Comparison of ENCODE assay signal across 8 cellular contexts in genomic region chr22:30326704-30327362, GRCh38. TPM values are rescaled to one million over a fixed set of nuclear protein-coding genes. Genes with fewer than 3 reads are reported as not detected.
A peak's percentile ranks its signal among the peaks of the same experiment; 100 is the strongest.
DNase-seq lines count a peak whose midpoint lies in the region; ATAC-seq and TF ChIP-seq lines count a peak whose summit lies in the region.

TBC1D10A (minus strand) TSS chr22:30326941; CDS start chr22:30326881, 60 bp downstream.

- ATAC-seq in GM18868 (IDR thresholded peaks at IDR 0.05; ENCODE audit: unreplicated experiment) (peak; percentile 91), HG03103 (IDR thresholded peaks at IDR 0.05; ENCODE audit: low read depth, unreplicated experiment) (peak; percentile 81)

- H3K27me3 ChIP-seq in A673 (replicated peaks; ENCODE audit: insufficient read depth, low read depth, low read length, poor library complexity), result no peaks in the 10 kb centered on the region
- H3K27me3 ChIP-seq in iPS-18a (ENCODE audit: control insufficient read depth, insufficient read depth, low read length), result no peaks in the 10 kb centered on the region
- H3K27me3 ChIP-seq in skeletal muscle satellite cell (ENCODE audit: control insufficient read depth, insufficient read depth, low read length), result no peaks in the 10 kb centered on the region

- H3K9me3 ChIP-seq in A673 (ENCODE audit: low read depth, low read length, poor library complexity, severe bottlenecking), result no peaks in the 10 kb centered on the region
- H3K9me3 ChIP-seq in iPS-18a (ENCODE audit: control insufficient read depth, low read depth, low read length), result no peaks in the 10 kb centered on the region
- no peaks in the 10 kb centered on the region for H3K9me3 ChIP-seq in skeletal muscle satellite cell (replicated peaks; ENCODE audit: low read length)

- DNase-seq in A673 (ENCODE audit: low spot score), result peak; percentile 95
- peak; percentile 96 for DNase-seq in NCI-H2171 (lab: John Stamatoyannopoulos, UW)
- peak; percentile 84 to 95 for DNase-seq in T47D (ENCODE audit: low read depth in 1 of 2, low spot score in 1 of 2)

- POLR2A ChIA-PET in A673 (lab: Charles Lee; ENCODE audit: low non-redundant PET), result interaction anchor here (0.6 kb wide), 1 partner anchor 548 kb away, joined by 5 read pairs; no protein-coding TSS in a partner anchor

- no TSS peak for BruUV-seq in A673 (replicated peaks; lab: Mats Ljungman, UMichigan)

- H3K27ac ChIP-seq in A673 (ENCODE audit: low read depth, low read length, poor library complexity, severe bottlenecking) (peak within 1 kb of the TSS; percentile 80), VCaP (peak within 1 kb of the TSS; percentile 81), iPS-18a (ENCODE audit: low read length) (no peak within 1 kb of the TSS)

- intact Hi-C loops in A673 (cut with micrococcal nuclease; ENCODE audit: unreplicated experiment), result no loop called here

- TF ChIP-seq CTCF in A673 (conservative IDR thresholded peaks at IDR 0.05; ENCODE audit: low read depth, low read length), result no peak
- no peak for TF ChIP-seq CTCF in VCaP (conservative IDR thresholded peaks at IDR 0.05)

- peak within 1 kb of the TSS; percentile 88 for H3K4me2 ChIP-seq in skeletal muscle satellite cell (ENCODE audit: low read length)

- H3K9ac ChIP-seq in iPS-18a (ENCODE audit: low read length) (peak within 1 kb of the TSS; percentile 30), skeletal muscle satellite cell (ENCODE audit: low read depth, low read length) (peak within 1 kb of the TSS; percentile 92)

- H3K4me1 ChIP-seq in A673 (ENCODE audit: insufficient read depth, low read length, poor library complexity, severe bottlenecking) (peaks cover 23% of the 10 kb centered on the region), iPS-18a (ENCODE audit: control insufficient read depth, low read depth, low read length) (peaks cover 13% of the 10 kb centered on the region), skeletal muscle satellite cell (ENCODE audit: control insufficient read depth, insufficient read depth, low read length) (peaks cover 25% of the 10 kb centered on the region)

- CTCF ChIA-PET in A673 (lab: Charles Lee), result interaction anchor here (0.6 kb wide), 1 partner anchor 87 kb away, joined by 6 read pairs; no protein-coding TSS in a partner anchor

- H3K36me3 ChIP-seq in A673 (ENCODE audit: insufficient read depth, low read length, poor library complexity, severe bottlenecking) (peaks cover 5% of the 10 kb centered on the region), iPS-18a (ENCODE audit: control insufficient read depth, low read depth, low read length) (peaks cover 4% of the 10 kb centered on the region), skeletal muscle satellite cell (ENCODE audit: insufficient read depth, low read length) (peaks cover 7% of the 10 kb centered on the region)

- H3K4me3 ChIP-seq in A673 (ENCODE audit: low read depth, low read length, poor library complexity, severe bottlenecking), result peak within 1 kb of the TSS; percentile 80
- H3K4me3 ChIP-seq in iPS-18a (ENCODE audit: low read length), result peak within 1 kb of the TSS; percentile 76
- H3K4me3 ChIP-seq in skeletal muscle satellite cell (ENCODE audit: low read length), result peak within 1 kb of the TSS; percentile 95

- in situ Hi-C loops in T47D (cut with HindIII; ENCODE audit: low pct_unique_long_range_greater_than_20kb, low sequenced_read_pairs), result no loop called here

RNA-seq across cellular contexts. Expression of gene TBC1D10A, which starts in this region (rescaled TPM):
- total RNA-seq in A673 (2021), result 8.4 and 10.6 TPM in 2 replicates
- total RNA-seq in skeletal muscle satellite cell (2012; rRNA removed), result 18.0 and 23.4 TPM in 2 replicates
